1 cellular context compared by ENCODE assay signal in genomic region chr9:121557581-121558422, GRCh38.
TF ChIP-seq lines count a peak whose summit lies in the region.

No MANE protein-coding gene starts in this region.

TF ChIP-seq in GM23338, 12 proteins besides CTCF, POLR2A, EP300 and RAD21 (continued from another document):
- no peak for TF ChIP-seq ZNF462 (CRISPR knock-in tag; IDR thresholded peaks at IDR 0.05)
